Comparison of ENCODE assay signal across 8 cellular contexts in genomic region chr9:128690684-128691034, GRCh38. TPM values are rescaled to one million over a fixed set of nuclear protein-coding genes. Genes with fewer than 3 reads are reported as not detected.
A peak's percentile ranks its signal among the peaks of the same experiment; 100 is the strongest.
DNase-seq lines count a peak whose midpoint lies in the region; ATAC-seq and TF ChIP-seq lines count a peak whose summit lies in the region.

No MANE protein-coding gene starts in this region.

- H3K9me3 ChIP-seq in iPS-15b (ENCODE audit: control insufficient read depth, insufficient read depth, low read length): no peaks in the 10 kb centered on the region

- peak overlapping the region; percentile 99 for H3K27ac Mint-ChIP-seq in activated T-helper 1 cell treated with anti-CD3 and anti-CD28 coated beads, Interleukin-12 subunit alpha, Interleukin-12 subunit beta, Interleukin-2, Interleukin-4 antibody, amounts not matched to agents 30 ng/mL and 10 ng/mL and 1 ng/mL, durations not matched to agents 14 hours and 24 hours and 36 hours
- H3K27ac Mint-ChIP-seq in stimulated activated effector memory CD8-positive, alpha-beta T cell treated with anti-CD3 and anti-CD28 coated beads, Interleukin-12 subunit alpha, Interleukin-12 subunit beta, amount 100 ng/mL, for 72 hours: peak overlapping the region; percentile 93

- no peaks in the 10 kb centered on the region for H3K27me3 Mint-ChIP-seq in activated T-helper 1 cell treated with anti-CD3 and anti-CD28 coated beads, Interleukin-12 subunit alpha, Interleukin-12 subunit beta, Interleukin-2, Interleukin-4 antibody, amounts not matched to agents 30 ng/mL and 10 ng/mL and 1 ng/mL, durations not matched to agents 14 hours and 24 hours and 36 hours (ENCODE audit: insufficient read depth)

- no peak for ATAC-seq in stimulated activated effector memory CD8-positive, alpha-beta T cell treated with anti-CD3 and anti-CD28 coated beads, Interleukin-12 subunit alpha, Interleukin-12 subunit beta, amount 100 ng/mL, for 72 hours

- peaks cover 10% of the 10 kb centered on the region for H3K4me1 ChIP-seq in iPS-15b (ENCODE audit: control insufficient read depth, insufficient read depth, low read length)

- H3K4me3 ChIP-seq in HFF-Myc (replicated peaks; ENCODE audit: low read depth, low read length): peak overlapping the region; percentile 99
- H3K4me3 ChIP-seq in iPS-15b (ENCODE audit: low read depth, low read length): peak overlapping the region; percentile 99

- H3K4me1 Mint-ChIP-seq in activated T-helper 1 cell treated with anti-CD3 and anti-CD28 coated beads, Interleukin-12 subunit alpha, Interleukin-12 subunit beta, Interleukin-2, Interleukin-4 antibody, amounts not matched to agents 30 ng/mL and 10 ng/mL and 1 ng/mL, durations not matched to agents 14 hours and 24 hours and 36 hours (ENCODE audit: low read depth): peaks cover 52% of the 10 kb centered on the region
- peaks cover 39% of the 10 kb centered on the region for H3K4me1 Mint-ChIP-seq in stimulated activated effector memory CD8-positive, alpha-beta T cell treated with anti-CD3 and anti-CD28 coated beads, Interleukin-12 subunit alpha, Interleukin-12 subunit beta, amount 100 ng/mL, for 72 hours

- H3K36me3 Mint-ChIP-seq in activated T-helper 1 cell treated with anti-CD3 and anti-CD28 coated beads, Interleukin-12 subunit alpha, Interleukin-12 subunit beta, Interleukin-2, Interleukin-4 antibody, amounts not matched to agents 30 ng/mL and 10 ng/mL and 1 ng/mL, durations not matched to agents 14 hours and 24 hours and 36 hours (ENCODE audit: low read depth): peaks cover 38% of the 10 kb centered on the region
- peaks cover 70% of the 10 kb centered on the region for H3K36me3 Mint-ChIP-seq in stimulated activated effector memory CD8-positive, alpha-beta T cell treated with anti-CD3 and anti-CD28 coated beads, Interleukin-12 subunit alpha, Interleukin-12 subunit beta, amount 100 ng/mL, for 72 hours

- no peak for TF ChIP-seq CTCF in HFF-Myc (IDR thresholded peaks at IDR 0.05; ENCODE audit: low read depth, low read length, missing control alignments)

- peak overlapping the region; percentile 99 for H3K4me3 Mint-ChIP-seq in activated T-helper 1 cell treated with anti-CD3 and anti-CD28 coated beads, Interleukin-12 subunit alpha, Interleukin-12 subunit beta, Interleukin-2, Interleukin-4 antibody, amounts not matched to agents 30 ng/mL and 10 ng/mL and 1 ng/mL, durations not matched to agents 14 hours and 24 hours and 36 hours
- H3K4me3 Mint-ChIP-seq in stimulated activated effector memory CD8-positive, alpha-beta T cell treated with anti-CD3 and anti-CD28 coated beads, Interleukin-12 subunit alpha, Interleukin-12 subunit beta, amount 100 ng/mL, for 72 hours: peak overlapping the region; percentile 90

- no peaks in the 10 kb centered on the region for H3K9me3 Mint-ChIP-seq in activated T-helper 1 cell treated with anti-CD3 and anti-CD28 coated beads, Interleukin-12 subunit alpha, Interleukin-12 subunit beta, Interleukin-2, Interleukin-4 antibody, amounts not matched to agents 30 ng/mL and 10 ng/mL and 1 ng/mL, durations not matched to agents 14 hours and 24 hours and 36 hours
- H3K9me3 Mint-ChIP-seq in stimulated activated effector memory CD8-positive, alpha-beta T cell treated with anti-CD3 and anti-CD28 coated beads, Interleukin-12 subunit alpha, Interleukin-12 subunit beta, amount 100 ng/mL, for 72 hours: no peaks in the 10 kb centered on the region

- intact Hi-C loops in activated T-helper 1 cell treated with anti-CD3 and anti-CD28 coated beads, Interleukin-12 subunit alpha, Interleukin-12 subunit beta, Interleukin-2, Interleukin-4 antibody, amounts not matched to agents 30 ng/mL and 10 ng/mL and 1 ng/mL, durations not matched to agents 14 hours and 24 hours and 36 hours (cut with micrococcal nuclease): loop anchor here (1.0 kb wide), 1 partner anchor 34 kb away; the partner anchor contains the start of gene ZDHHC12

- DNase-seq in HFF-Myc (ENCODE audit: extremely low read depth, low read depth): no peak
- DNase-seq in activated T-helper 1 cell treated with anti-CD3 and anti-CD28 coated beads, Interleukin-12 subunit alpha, Interleukin-12 subunit beta, Interleukin-2, Interleukin-4 antibody, amounts not matched to agents 30 ng/mL and 10 ng/mL and 1 ng/mL, durations not matched to agents 14 hours and 24 hours and 36 hours (ENCODE audit: low spot score): no peak
- no peak for DNase-seq in stimulated activated effector memory CD8-positive, alpha-beta T cell treated with anti-CD3 and anti-CD28 coated beads, Interleukin-12 subunit alpha, Interleukin-12 subunit beta, amount 100 ng/mL, for 72 hours (ENCODE audit: low spot score in 2 of 2)
- no peak for DNase-seq in HUDEP-2 (lab: John Stamatoyannopoulos, UW; ENCODE audit: unreplicated experiment in 76 of 76)
- no peak for DNase-seq in iPS-NIHi7 (ENCODE audit: extremely low spot score)
- no peak for DNase-seq in ecto neural progenitor cell (ENCODE audit: low spot score)
- DNase-seq in NCI-H2171 treated with DMSO at 0.1 percent for 48 hours (lab: John Stamatoyannopoulos, UW): no peak

- H3K27me3 ChIP-seq in iPS-15b (ENCODE audit: control insufficient read depth, insufficient read depth, low read length): no peaks in the 10 kb centered on the region

- peak overlapping the region; percentile 91 for H3K9ac ChIP-seq in iPS-15b (ENCODE audit: low read depth, low read length)

- H3K36me3 ChIP-seq in iPS-15b (ENCODE audit: control insufficient read depth, insufficient read depth, low read length): peaks cover 36% of the 10 kb centered on the region

RNA-seq across cellular contexts. Expression of gene SET, which starts 1.6 kb away (rescaled TPM):
- 775 and 795 TPM in 2 replicates for total RNA-seq in activated T-helper 1 cell treated with anti-CD3 and anti-CD28 coated beads, Interleukin-12 subunit alpha, Interleukin-12 subunit beta, Interleukin-2, Interleukin-4 antibody, amounts not matched to agents 30 ng/mL and 10 ng/mL and 1 ng/mL, durations not matched to agents 14 hours and 24 hours and 36 hours

RNA-seq across cellular contexts. Expression of gene PKN3, which starts 11.6 kb away (rescaled TPM):
- total RNA-seq in activated T-helper 1 cell treated with anti-CD3 and anti-CD28 coated beads, Interleukin-12 subunit alpha, Interleukin-12 subunit beta, Interleukin-2, Interleukin-4 antibody, amounts not matched to agents 30 ng/mL and 10 ng/mL and 1 ng/mL, durations not matched to agents 14 hours and 24 hours and 36 hours: 17.7 and 19.3 TPM in 2 replicates

RNA-seq across cellular contexts. Expression of gene ZDHHC12, which starts 33.3 kb away (rescaled TPM):
- total RNA-seq in activated T-helper 1 cell treated with anti-CD3 and anti-CD28 coated beads, Interleukin-12 subunit alpha, Interleukin-12 subunit beta, Interleukin-2, Interleukin-4 antibody, amounts not matched to agents 30 ng/mL and 10 ng/mL and 1 ng/mL, durations not matched to agents 14 hours and 24 hours and 36 hours: 51.7 and 54.4 TPM in 2 replicates

RNA-seq across cellular contexts. Expression of gene DYNC2I2, which starts 34.0 kb away (rescaled TPM):
- 41.5 and 43.9 TPM in 2 replicates for total RNA-seq in activated T-helper 1 cell treated with anti-CD3 and anti-CD28 coated beads, Interleukin-12 subunit alpha, Interleukin-12 subunit beta, Interleukin-2, Interleukin-4 antibody, amounts not matched to agents 30 ng/mL and 10 ng/mL and 1 ng/mL, durations not matched to agents 14 hours and 24 hours and 36 hours
